16 cellular contexts compared by ENCODE assay signal in genomic region chr7:158274404-158274811, GRCh38.
DNase-seq lines count a peak whose midpoint lies in the region; ATAC-seq and TF ChIP-seq lines count a peak whose summit lies in the region.
"Had no signal": no experiment of that assay in that cellular context is flagged by ENCODE, and none has a peak within 500 bp of the region (broad histone marks: within the 10 kb centered on the region; RNA-seq: fewer than 3 reads in every experiment).

No MANE protein-coding gene starts in this region.

- H3K36me3 Mint-ChIP-seq in natural killer cell treated with Interleukin-12 subunit alpha and Interleukin-12 subunit beta and Interleukin-15 and Interleukin-18, amount 100 ng/mL, for 72 hours, result no peaks in the 10 kb centered on the region
- no peaks in the 10 kb centered on the region for H3K36me3 Mint-ChIP-seq in natural killer cell
- H3K36me3 Mint-ChIP-seq in WTC11, result peaks cover 17% of the 10 kb centered on the region
- H3K36me3 Mint-ChIP-seq in osteocyte (ENCODE audit: unreplicated experiment), result no peaks in the 10 kb centered on the region

- TF ChIP-seq CTCF in natural killer cell (IDR thresholded peaks at IDR 0.05), result no peak
- no peak for TF ChIP-seq CTCF in WTC11 (IDR thresholded peaks at IDR 0.05)
- TF ChIP-seq CTCF in osteocyte (IDR thresholded peaks at IDR 0.05), result no peak

- H3K4me3 Mint-ChIP-seq in natural killer cell treated with Interleukin-12 subunit alpha and Interleukin-12 subunit beta and Interleukin-15 and Interleukin-18, amount 100 ng/mL, for 72 hours, result no peak overlapping the region
- H3K4me3 Mint-ChIP-seq in natural killer cell (no peak overlapping the region), WTC11 (no peak overlapping the region), osteocyte (ENCODE audit: unreplicated experiment) (no peak overlapping the region)
- H3K4me3 Mint-ChIP-seq: CD4-positive, alpha-beta T cell had no signal

- peaks cover 4% of the 10 kb centered on the region for H3K9me3 Mint-ChIP-seq in natural killer cell treated with Interleukin-12 subunit alpha and Interleukin-12 subunit beta and Interleukin-15 and Interleukin-18, amount 100 ng/mL, for 72 hours
- H3K9me3 Mint-ChIP-seq in natural killer cell (peaks cover 2 to 4% of the 10 kb centered on the region in 2 donors), WTC11 (peaks cover 7% of the 10 kb centered on the region), osteocyte (ENCODE audit: unreplicated experiment) (peaks cover 11% of the 10 kb centered on the region)
- H3K9me3 Mint-ChIP-seq: CD4-positive, alpha-beta T cell had no signal

- H3K27me3 Mint-ChIP-seq in natural killer cell treated with Interleukin-12 subunit alpha and Interleukin-12 subunit beta and Interleukin-15 and Interleukin-18, amount 100 ng/mL, for 72 hours, result no peaks in the 10 kb centered on the region
- no peaks in the 10 kb centered on the region for H3K27me3 Mint-ChIP-seq in natural killer cell (ENCODE audit: low read depth in 2 of 2)
- H3K27me3 Mint-ChIP-seq in WTC11 (ENCODE audit: low read depth), result no peaks in the 10 kb centered on the region
- H3K27me3 Mint-ChIP-seq in osteocyte (ENCODE audit: unreplicated experiment), result no peaks in the 10 kb centered on the region
- H3K27me3 Mint-ChIP-seq: CD4-positive, alpha-beta T cell had no signal

- H3K27ac Mint-ChIP-seq in natural killer cell treated with Interleukin-12 subunit alpha and Interleukin-12 subunit beta and Interleukin-15 and Interleukin-18, amount 100 ng/mL, for 72 hours, result no peak overlapping the region
- H3K27ac Mint-ChIP-seq in natural killer cell (no peak overlapping the region), WTC11 (no peak overlapping the region), osteocyte (ENCODE audit: unreplicated experiment) (no peak overlapping the region)
- H3K27ac Mint-ChIP-seq: CD4-positive, alpha-beta T cell had no signal

- no peak for ATAC-seq in natural killer cell treated with Interleukin-12 subunit alpha and Interleukin-12 subunit beta and Interleukin-15 and Interleukin-18, amount 100 ng/mL, for 72 hours
- ATAC-seq in natural killer cell (no peak), WTC11 (no peak), GM18519 (IDR thresholded peaks at IDR 0.05; ENCODE audit: low FRiP score, unreplicated experiment) (no peak), GM18909 (IDR thresholded peaks at IDR 0.05; ENCODE audit: poor library complexity, unreplicated experiment) (no peak)
- ATAC-seq: GM12878 had no signal

- no peaks in the 10 kb centered on the region for H3K4me1 Mint-ChIP-seq in natural killer cell treated with Interleukin-12 subunit alpha and Interleukin-12 subunit beta and Interleukin-15 and Interleukin-18, amount 100 ng/mL, for 72 hours (ENCODE audit: low read depth in 2 of 2)
- no peaks in the 10 kb centered on the region for H3K4me1 Mint-ChIP-seq in natural killer cell
- H3K4me1 Mint-ChIP-seq in WTC11, result peaks cover 7% of the 10 kb centered on the region; the same call in 1 of the 2 replicates
- H3K4me1 Mint-ChIP-seq in osteocyte (ENCODE audit: unreplicated experiment), result no peaks in the 10 kb centered on the region

- peak; percentile 50 for DNase-seq in natural killer cell treated with Interleukin-12 subunit alpha and Interleukin-12 subunit beta and Interleukin-15 and Interleukin-18, amount 100 ng/mL, for 72 hours (ENCODE audit: low spot score)
- no peak for DNase-seq in natural killer cell
- DNase-seq in WTC11 (ENCODE audit: low spot score), result peak; percentile 3
- peak; percentile 75 for DNase-seq in osteocyte (ENCODE audit: extremely low spot score, unreplicated experiment)
- no peak for DNase-seq in NCI-H2029 (lab: John Stamatoyannopoulos, UW)
- no peak for DNase-seq in activated gamma-delta T cell (lab: John Stamatoyannopoulos, UW)
- DNase-seq: AML-193, Calu3, NCI-H1436, NCI-H2081 treated with DMSO at 0.1 percent for 48 hours, NCI-H748 treated with DMSO at 0.1 percent for 48 hours, PC-9 had no signal

- CTCF ChIA-PET in WTC11 (lab: Charles Lee), result interaction anchor here (0.7 kb wide), 1 partner anchor 51 kb away, joined by 4 read pairs; no protein-coding TSS in a partner anchor

- POLR2A ChIA-PET in WTC11 (lab: Charles Lee), result no interaction called here

- intact Hi-C loops in natural killer cell (cut with micrococcal nuclease), result no loop called here

TF ChIP-seq in WTC11, 78 proteins besides CTCF, POLR2A, EP300 and RAD21:
- TF ChIP-seq HMGXB4 (CRISPR knock-in tag; IDR thresholded peaks at IDR 0.05) (no peak), ESRRA (CRISPR knock-in tag; IDR thresholded peaks at IDR 0.05; ENCODE audit: borderline replicate concordance) (no peak)

Comparison
In these comparisons a context has a peak if more than half of its experiments do, and no peak if none do; other contexts are left out.
1. DNase-seq: peak in natural killer cell treated with Interleukin-12 subunit alpha and Interleukin-12 subunit beta and Interleukin-15 and Interleukin-18, amount 100 ng/mL, for 72 hours (single experiment), WTC11 (single experiment) and osteocyte (single experiment); none in natural killer cell (single experiment), NCI-H2029 (single experiment) and activated gamma-delta T cell (single experiment).